ENCODE assay signal across 15 cellular contexts in genomic region chr16:69166946-69167930, GRCh38. TPM values are rescaled to one million over a fixed set of nuclear protein-coding genes. Genes with fewer than 3 reads are reported as not detected.
DNase-seq lines count a peak whose midpoint lies in the region; ATAC-seq and TF ChIP-seq lines count a peak whose summit lies in the region.
"Had no signal": no experiment of that assay in that cellular context is flagged by ENCODE, and none has a peak within 500 bp of the region (broad histone marks: within the 10 kb centered on the region; RNA-seq: fewer than 3 reads in every experiment).

No MANE protein-coding gene starts in this region.

- H3K4me1 ChIP-seq in sigmoid colon (peaks cover 0 to 15% (median 6%) of the 10 kb centered on the region in 4 donors), left lung (peaks cover 0 to 32% of the 10 kb centered on the region in 2 donors)

- peak overlapping the region; percentile 47 for H3K4me3 Mint-ChIP-seq in activated T-cell treated with anti-CD3 and anti-CD28 coated beads, Interleukin-2, amount 50 U/mL, for 24 hours
- H3K4me3 Mint-ChIP-seq: natural killer cell treated with Interleukin-12 subunit alpha and Interleukin-12 subunit beta and Interleukin-15 and Interleukin-18, amount 100 ng/mL, for 72 hours had no signal

- ATAC-seq in SK-N-SH treated with all-trans-retinoic acid at 6 μM for 48 hours: 0 out of 3 replicates have a peak, but pooled peaks have one; percentile 10
- no peak for ATAC-seq in left lung
- ATAC-seq: sciatic nerve had no signal

- WGBS in sigmoid colon, 2 donors: 90 to 93% methylated on average over 7 of the region's 7 CpGs

- H3K9me3 ChIP-seq in sigmoid colon (no peaks in the 10 kb centered on the region), WERI-Rb-1 (ENCODE audit: severe bottlenecking) (no peaks in the 10 kb centered on the region), left lung (no peaks in the 10 kb centered on the region)
- H3K9me3 ChIP-seq: tibial artery had no signal

- H3K27ac Mint-ChIP-seq in activated T-cell treated with anti-CD3 and anti-CD28 coated beads, Interleukin-2, amount 50 U/mL, for 24 hours: peak overlapping the region; percentile 98

- no peak for TF ChIP-seq EP300 in sigmoid colon (IDR thresholded peaks at IDR 0.05)

- no peaks in the 10 kb centered on the region for H3K27me3 Mint-ChIP-seq in activated T-cell treated with anti-CD3 and anti-CD28 coated beads, Interleukin-2, amount 50 U/mL, for 24 hours
- H3K27me3 Mint-ChIP-seq: natural killer cell treated with Interleukin-12 subunit alpha and Interleukin-12 subunit beta and Interleukin-15 and Interleukin-18, amount 100 ng/mL, for 72 hours had no signal

- H3K27me3 ChIP-seq in sigmoid colon (no peaks in the 10 kb centered on the region), WERI-Rb-1 (ENCODE audit: insufficient read depth, low read depth, severe bottlenecking) (no peaks in the 10 kb centered on the region), left lung (no peaks in the 10 kb centered on the region)
- H3K27me3 ChIP-seq: tibial artery had no signal

- peaks cover 94% of the 10 kb centered on the region for H3K36me3 Mint-ChIP-seq in activated T-cell treated with anti-CD3 and anti-CD28 coated beads, Interleukin-2, amount 50 U/mL, for 24 hours (ENCODE audit: low read depth)

- TF ChIP-seq CTCF in sigmoid colon (IDR thresholded peaks at IDR 0.05): no peak
- TF ChIP-seq CTCF in WERI-Rb-1 (IDR thresholded peaks at IDR 0.05; ENCODE audit: low read depth, low read length): no peak
- TF ChIP-seq CTCF in left lung (IDR thresholded peaks at IDR 0.05): no peak

- H3K4me3 ChIP-seq in sigmoid colon: no peak overlapping the region
- no peak overlapping the region for H3K4me3 ChIP-seq in WERI-Rb-1 (ENCODE audit: low read depth, low read length)
- no peak overlapping the region for H3K4me3 ChIP-seq in left lung
- H3K4me3 ChIP-seq: tibial artery had no signal

- H3K27ac ChIP-seq in sigmoid colon (no peak overlapping the region), WERI-Rb-1 (no peak overlapping the region), left lung (no peak overlapping the region)
- H3K27ac ChIP-seq: tibial artery had no signal

- H3K36me3 ChIP-seq in sigmoid colon (peaks cover 0 to 69% (median 15%) of the 10 kb centered on the region in 4 donors), WERI-Rb-1 (peaks cover 64% of the 10 kb centered on the region), left lung (peaks cover 0 to 80% of the 10 kb centered on the region in 2 donors)

- intact Hi-C loops in sigmoid colon (cut with DNase I) (no loop called here), left lung (cut with DNase I) (no loop called here)

- H3K9me3 Mint-ChIP-seq in activated T-cell treated with anti-CD3 and anti-CD28 coated beads, Interleukin-2, amount 50 U/mL, for 24 hours: no peaks in the 10 kb centered on the region
- H3K9me3 Mint-ChIP-seq: natural killer cell treated with Interleukin-12 subunit alpha and Interleukin-12 subunit beta and Interleukin-15 and Interleukin-18, amount 100 ng/mL, for 72 hours had no signal

- TF ChIP-seq POLR2A in sigmoid colon (IDR thresholded peaks at IDR 0.05): no peak

- DNase-seq in activated T-cell treated with anti-CD3 and anti-CD28 coated beads, Interleukin-2, amount 50 U/mL, for 24 hours: no peak
- DNase-seq in activated T-cell treated with anti-CD3 and anti-CD28 coated beads for 4 hours: no peak
- DNase-seq in dermis blood vessel endothelial cell: peak; percentile 62
- DNase-seq in sigmoid colon: peak; percentile 13
- DNase-seq in WERI-Rb-1: no peak
- no peak for DNase-seq in DMS153 treated with DMSO at 0.1 percent for 48 hours (lab: John Stamatoyannopoulos, UW; ENCODE audit: unreplicated experiment)
- DNase-seq in left lung: no peak
- DNase-seq: DMS153, KBM-7, NCI-H187 treated with DMSO at 0.1 percent for 48 hours, NCI-H748 treated with DMSO at 0.1 percent for 48 hours, tibial artery had no signal

- H3K4me1 Mint-ChIP-seq in activated T-cell treated with anti-CD3 and anti-CD28 coated beads, Interleukin-2, amount 50 U/mL, for 24 hours (ENCODE audit: low read depth): peaks cover 65% of the 10 kb centered on the region

TF ChIP-seq in SK-N-SH treated with all-trans-retinoic acid at 6 μM for 48 hours, 23 proteins besides CTCF, POLR2A, EP300 and RAD21:
- TF ChIP-seq SNAI2 (CRISPR knock-in tag; IDR thresholded peaks at IDR 0.05) (no peak), CREB5 (CRISPR knock-in tag; IDR thresholded peaks at IDR 0.05; ENCODE audit: low read depth) (no peak), ZFP3 (CRISPR knock-in tag; IDR thresholded peaks at IDR 0.05) (no peak), POU6F1 (CRISPR knock-in tag; IDR thresholded peaks at IDR 0.05; ENCODE audit: borderline replicate concordance, low read depth) (no peak), ISL1 (CRISPR knock-in tag; IDR thresholded peaks at IDR 0.05) (no peak), TCF4 (CRISPR knock-in tag; IDR thresholded peaks at IDR 0.05; ENCODE audit: borderline replicate concordance) (no peak), CSDC2 (CRISPR knock-in tag; IDR thresholded peaks at IDR 0.05) (no peak), OSR1 (CRISPR knock-in tag; IDR thresholded peaks at IDR 0.05) (no peak), TOX (CRISPR knock-in tag; IDR thresholded peaks at IDR 0.05; ENCODE audit: borderline replicate concordance) (no peak), RARB (CRISPR knock-in tag; IDR thresholded peaks at IDR 0.05) (no peak), ZC3H10 (CRISPR knock-in tag; IDR thresholded peaks at IDR 0.05) (no peak), ZNF565 (CRISPR knock-in tag; conservative IDR thresholded peaks at IDR 0.05; ENCODE audit: low read depth) (no peak), BACH2 (CRISPR knock-in tag; IDR thresholded peaks at IDR 0.05; ENCODE audit: borderline replicate concordance) (no peak), PPARA (CRISPR knock-in tag; IDR thresholded peaks at IDR 0.05; ENCODE audit: borderline replicate concordance) (no peak), ZFP30 (CRISPR knock-in tag; IDR thresholded peaks at IDR 0.05) (no peak), ZNF70 (CRISPR knock-in tag; IDR thresholded peaks at IDR 0.05) (no peak), CSRNP3 (CRISPR knock-in tag; IDR thresholded peaks at IDR 0.05) (no peak), ARNTL (CRISPR knock-in tag; IDR thresholded peaks at IDR 0.05; ENCODE audit: borderline replicate concordance, low read depth) (no peak), ZNF8 (CRISPR knock-in tag; IDR thresholded peaks at IDR 0.05) (no peak)

RNA-seq across cellular contexts. Expression of gene SNTB2, which starts 19.7 kb away (rescaled TPM):
- total RNA-seq in dermis blood vessel endothelial cell (91.0 and 185 TPM in 2 replicates), sigmoid colon (10 to 100 TPM; 23.2 to 38.2 (median 30.0) TPM), left lung (10 to 100 TPM; 38.4 to 47.3 TPM)
- polyA plus RNA-seq in sigmoid colon: 1 to 10 TPM; 4.2 to 7.3 (median 5.8) TPM

RNA-seq across cellular contexts. Expression of gene UTP4, which starts 34.8 kb away (rescaled TPM):
- 14.1 and 26.7 TPM in 2 replicates for total RNA-seq in dermis blood vessel endothelial cell
- 10 to 100 TPM; 24.6 to 37.5 (median 27.8) TPM for total RNA-seq in sigmoid colon
- 10 to 100 TPM in 2 of 3 donors, 1 to 10 TPM in 1; 9.5 to 23.7 (median 13.8) TPM for polyA plus RNA-seq in sigmoid colon
- 10 to 100 TPM; 24.7 to 45.5 TPM for total RNA-seq in left lung

RNA-seq across cellular contexts. Expression of gene CHTF8, which starts 34.9 kb away (rescaled TPM):
- total RNA-seq in dermis blood vessel endothelial cell: 89.9 and 160 TPM in 2 replicates
- 10 to 100 TPM; 46.3 to 79.2 (median 55.5) TPM for total RNA-seq in sigmoid colon
- polyA plus RNA-seq in sigmoid colon: 10 to 100 TPM; 61.9 to 77.0 (median 72.4) TPM
- 10 to 100 TPM; 93.4 to 94.1 TPM for total RNA-seq in left lung

Comparison
In these comparisons a context has a peak if more than half of its experiments do, and no peak if none do; other contexts are left out.
1. DNase-seq: peak in dermis blood vessel endothelial cell (single experiment) and sigmoid colon (single experiment); none in activated T-cell treated with anti-CD3 and anti-CD28 coated beads, Interleukin-2, amount 50 U/mL, for 24 hours (single experiment), activated T-cell treated with anti-CD3 and anti-CD28 coated beads for 4 hours (single experiment), WERI-Rb-1 (single experiment), DMS153 treated with DMSO at 0.1 percent for 48 hours (single experiment) and left lung (0 of 2).